Comparison of ENCODE assay signal across 7 cellular contexts in the genomic region with DNA sequence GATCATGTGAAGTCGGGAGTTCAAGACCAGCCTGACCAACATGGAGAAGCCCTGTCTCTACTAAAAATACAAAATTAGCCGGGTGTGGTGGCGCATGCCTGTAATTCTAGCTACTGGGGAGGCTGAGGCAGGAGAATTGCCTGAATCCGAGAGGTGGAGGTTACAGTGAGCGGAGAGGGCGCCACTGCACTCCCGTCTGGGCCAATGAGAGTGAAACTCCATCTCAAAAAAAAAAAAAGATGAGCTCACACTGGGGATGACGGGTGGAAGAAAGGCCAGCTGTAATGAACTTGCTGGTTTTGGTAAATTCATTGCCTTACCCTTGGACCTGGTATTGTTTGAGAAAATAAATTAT.
DNase-seq lines count a peak whose midpoint lies in the region; ATAC-seq and TF ChIP-seq lines count a peak whose summit lies in the region.
"Not testable (repeated sequence)": the region's sequence is repeated elsewhere in the genome, so short reads cannot be mapped to it uniquely, and the experiment has no call there.

No MANE protein-coding gene starts in this region.

- not testable (repeated sequence) for H2AFZ ChIP-seq in GM23248; hepatocyte; neural progenitor cell (replicated peaks)

- not testable (repeated sequence) for H3K9me2 ChIP-seq in GM23248 (ENCODE audit: insufficient read depth); hepatocyte (replicated peaks; ENCODE audit: insufficient read depth)

- H3K9me3 Mint-ChIP-seq in activated T-helper 1 cell treated with anti-CD3 and anti-CD28 coated beads, Interleukin-12 subunit alpha, Interleukin-12 subunit beta, Interleukin-2, Interleukin-4 antibody, amounts not matched to agents 30 ng/mL and 10 ng/mL and 1 ng/mL, durations not matched to agents 14 hours and 24 hours and 36 hours; neural progenitor cell; stimulated activated naive B cell treated with anti-CD40 and anti-IgM and Interleukin-4, amounts not matched to agents 10 μg/mL and 1 μg/mL and 100 μg/mL, for 72 hours: not testable (repeated sequence)

- not testable (repeated sequence) for H3K9ac ChIP-seq in GM23248, neural progenitor cell
- peak overlapping the region; percentile 42 for H3K9ac ChIP-seq in HUES6 (ENCODE audit: low read length)

- not testable (repeated sequence) for H3K4me3 ChIP-seq in GM23248; HUES6 (ENCODE audit: low read depth, low read length); Panc1 (ENCODE audit: low read depth in 2 of 2, low read length in 2 of 2); hepatocyte; neural progenitor cell

- intact Hi-C loops in Panc1 (cut with micrococcal nuclease; ENCODE audit: unreplicated experiment); activated T-helper 1 cell treated with anti-CD3 and anti-CD28 coated beads, Interleukin-12 subunit alpha, Interleukin-12 subunit beta, Interleukin-2, Interleukin-4 antibody, amounts not matched to agents 30 ng/mL and 10 ng/mL and 1 ng/mL, durations not matched to agents 14 hours and 24 hours and 36 hours (cut with micrococcal nuclease): not testable (repeated sequence)

- not testable (repeated sequence) for ATAC-seq in Panc1; stimulated activated naive B cell treated with anti-CD40 and anti-IgM and Interleukin-4, amounts not matched to agents 10 μg/mL and 1 μg/mL and 100 μg/mL, for 72 hours (replicated peaks)

- H3K27me3 ChIP-seq in GM23248 (replicated peaks; ENCODE audit: insufficient read depth); HUES6 (ENCODE audit: control insufficient read depth, insufficient read depth, low read length); Panc1 (ENCODE audit: control insufficient read depth, insufficient read depth, low read length); hepatocyte; neural progenitor cell: not testable (repeated sequence)

- not testable (repeated sequence) for H4K20me1 ChIP-seq in GM23248 (ENCODE audit: insufficient read depth); hepatocyte (ENCODE audit: insufficient read depth, poor library complexity, severe bottlenecking); neural progenitor cell (ENCODE audit: low read depth)

- H3K27ac ChIP-seq in GM23248 (peak overlapping the region; percentile 100; the same call in 1 of the 2 replicates), Panc1 (ENCODE audit: low read length) (peak overlapping the region; percentile 100), hepatocyte (peak overlapping the region; percentile 95)
- not testable (repeated sequence) for H3K27ac ChIP-seq in HUES6 (ENCODE audit: low read depth, low read length); neural progenitor cell

- CTCF ChIA-PET in Panc1 (lab: Charles Lee), result not testable (repeated sequence)

- H3K4me1 ChIP-seq in GM23248 (ENCODE audit: insufficient read depth), result peaks cover 45% of the 10 kb centered on the region
- H3K4me1 ChIP-seq in HUES6 (ENCODE audit: control insufficient read depth, insufficient read depth, low read length), result peaks cover 26% of the 10 kb centered on the region
- peaks cover 65% of the 10 kb centered on the region for H3K4me1 ChIP-seq in Panc1 (ENCODE audit: control insufficient read depth, insufficient read depth, low read length)
- H3K4me1 ChIP-seq in hepatocyte (ENCODE audit: insufficient read depth), result peaks cover 28% of the 10 kb centered on the region
- H3K4me1 ChIP-seq in neural progenitor cell, result peaks cover 36% of the 10 kb centered on the region

- H3K36me3 Mint-ChIP-seq in activated T-helper 1 cell treated with anti-CD3 and anti-CD28 coated beads, Interleukin-12 subunit alpha, Interleukin-12 subunit beta, Interleukin-2, Interleukin-4 antibody, amounts not matched to agents 30 ng/mL and 10 ng/mL and 1 ng/mL, durations not matched to agents 14 hours and 24 hours and 36 hours (ENCODE audit: low read depth); stimulated activated naive B cell treated with anti-CD40 and anti-IgM and Interleukin-4, amounts not matched to agents 10 μg/mL and 1 μg/mL and 100 μg/mL, for 72 hours: not testable (repeated sequence)
- H3K36me3 Mint-ChIP-seq in neural progenitor cell, result peaks cover 20% of the 10 kb centered on the region

- H3K27ac Mint-ChIP-seq in activated T-helper 1 cell treated with anti-CD3 and anti-CD28 coated beads, Interleukin-12 subunit alpha, Interleukin-12 subunit beta, Interleukin-2, Interleukin-4 antibody, amounts not matched to agents 30 ng/mL and 10 ng/mL and 1 ng/mL, durations not matched to agents 14 hours and 24 hours and 36 hours, result peak overlapping the region; percentile 45
- H3K27ac Mint-ChIP-seq in neural progenitor cell, result peak overlapping the region; percentile 95
- H3K27ac Mint-ChIP-seq in stimulated activated naive B cell treated with anti-CD40 and anti-IgM and Interleukin-4, amounts not matched to agents 10 μg/mL and 1 μg/mL and 100 μg/mL, for 72 hours, result peak overlapping the region; percentile 22

- H3K36me3 ChIP-seq in GM23248 (ENCODE audit: low read depth); Panc1 (ENCODE audit: control insufficient read depth, insufficient read depth, low read length); hepatocyte (replicated peaks; ENCODE audit: insufficient read depth, low read depth); neural progenitor cell: not testable (repeated sequence)
- H3K36me3 ChIP-seq in HUES6 (ENCODE audit: control insufficient read depth, insufficient read depth, low read length), result peaks cover 20% of the 10 kb centered on the region

- H3K9me3 ChIP-seq in GM23248 (ENCODE audit: low read depth); HUES6 (ENCODE audit: control insufficient read depth, insufficient read depth, low read depth, low read length); Panc1 (ENCODE audit: control insufficient read depth, insufficient read depth, low read depth, low read length); hepatocyte (ENCODE audit: low read depth); neural progenitor cell (ENCODE audit: low read depth): not testable (repeated sequence)

- DNase-seq in GM23248; Panc1 (ENCODE audit: low read depth, low spot score); activated T-helper 1 cell treated with anti-CD3 and anti-CD28 coated beads, Interleukin-12 subunit alpha, Interleukin-12 subunit beta, Interleukin-2, Interleukin-4 antibody, amounts not matched to agents 30 ng/mL and 10 ng/mL and 1 ng/mL, durations not matched to agents 14 hours and 24 hours and 36 hours (ENCODE audit: low spot score); hepatocyte (ENCODE audit: low spot score); neural progenitor cell (ENCODE audit: low spot score); stimulated activated naive B cell treated with anti-CD40 and anti-IgM and Interleukin-4, amounts not matched to agents 10 μg/mL and 1 μg/mL and 100 μg/mL, for 72 hours: not testable (repeated sequence)

- TF ChIP-seq CTCF in Panc1 (IDR thresholded peaks at IDR 0.05); hepatocyte (IDR thresholded peaks at IDR 0.05; ENCODE audit: poor library complexity); neural progenitor cell (IDR thresholded peaks at IDR 0.05): not testable (repeated sequence)

- H3K4me2 ChIP-seq in GM23248 (ENCODE audit: unreplicated experiment); hepatocyte; neural progenitor cell: not testable (repeated sequence)

- H3K27me3 Mint-ChIP-seq in activated T-helper 1 cell treated with anti-CD3 and anti-CD28 coated beads, Interleukin-12 subunit alpha, Interleukin-12 subunit beta, Interleukin-2, Interleukin-4 antibody, amounts not matched to agents 30 ng/mL and 10 ng/mL and 1 ng/mL, durations not matched to agents 14 hours and 24 hours and 36 hours (ENCODE audit: insufficient read depth); neural progenitor cell (ENCODE audit: insufficient read depth, low read depth); stimulated activated naive B cell treated with anti-CD40 and anti-IgM and Interleukin-4, amounts not matched to agents 10 μg/mL and 1 μg/mL and 100 μg/mL, for 72 hours: not testable (repeated sequence)

- 85 to 97% methylated on average over 7 to 8 of the region's 8 CpGs for WGBS in GM23248 (ENCODE audit: low coverage in 1 of 2, low lambda C conversion rate in 2 of 2, missing lambda C conversion rate in 2 of 2), 2 experiments
- WGBS in hepatocyte (ENCODE audit: low lambda C conversion rate, missing lambda C conversion rate), result 80% methylated on average over 8 of the region's 8 CpGs

- peaks cover 22% of the 10 kb centered on the region for H3K79me2 ChIP-seq in GM23248 (ENCODE audit: insufficient read depth)
- not testable (repeated sequence) for H3K79me2 ChIP-seq in hepatocyte
- peaks cover 52% of the 10 kb centered on the region for H3K79me2 ChIP-seq in neural progenitor cell (ENCODE audit: low read depth)

- POLR2A ChIA-PET in Panc1 (lab: Charles Lee), result interaction anchor here (0.7 kb wide), 1 partner anchor 114 kb away, joined by 3 read pairs; no protein-coding TSS in a partner anchor

- H3K4me1 Mint-ChIP-seq in activated T-helper 1 cell treated with anti-CD3 and anti-CD28 coated beads, Interleukin-12 subunit alpha, Interleukin-12 subunit beta, Interleukin-2, Interleukin-4 antibody, amounts not matched to agents 30 ng/mL and 10 ng/mL and 1 ng/mL, durations not matched to agents 14 hours and 24 hours and 36 hours (ENCODE audit: low read depth), result peaks cover 31% of the 10 kb centered on the region
- H3K4me1 Mint-ChIP-seq in neural progenitor cell, result peaks cover 51% of the 10 kb centered on the region
- not testable (repeated sequence) for H3K4me1 Mint-ChIP-seq in stimulated activated naive B cell treated with anti-CD40 and anti-IgM and Interleukin-4, amounts not matched to agents 10 μg/mL and 1 μg/mL and 100 μg/mL, for 72 hours

- not testable (repeated sequence) for BruUV-seq in Panc1 (replicated peaks; lab: Mats Ljungman, UMichigan)

- H3K4me3 Mint-ChIP-seq in activated T-helper 1 cell treated with anti-CD3 and anti-CD28 coated beads, Interleukin-12 subunit alpha, Interleukin-12 subunit beta, Interleukin-2, Interleukin-4 antibody, amounts not matched to agents 30 ng/mL and 10 ng/mL and 1 ng/mL, durations not matched to agents 14 hours and 24 hours and 36 hours; neural progenitor cell; stimulated activated naive B cell treated with anti-CD40 and anti-IgM and Interleukin-4, amounts not matched to agents 10 μg/mL and 1 μg/mL and 100 μg/mL, for 72 hours: not testable (repeated sequence)

- in situ Hi-C loops in GM23248 (cut with MboI); Panc1 (cut with HindIII; ENCODE audit: low pct_unique_long_range_greater_than_20kb, low sequenced_read_pairs): not testable (repeated sequence)

- H3F3A ChIP-seq in GM23248 (ENCODE audit: insufficient read depth), result peaks cover 45% of the 10 kb centered on the region
- peaks cover 49% of the 10 kb centered on the region for H3F3A ChIP-seq in neural progenitor cell (ENCODE audit: low read depth)

Comparison
In these comparisons a context has a peak if more than half of its experiments do, and no peak if none do; other contexts are left out.
1. H3K27ac Mint-ChIP-seq: peak in every context shown above with its lines; median percentile 95 in neural progenitor cell; 45 in activated T-helper 1 cell treated with anti-CD3 and anti-CD28 coated beads, Interleukin-12 subunit alpha, Interleukin-12 subunit beta, Interleukin-2, Interleukin-4 antibody, amounts not matched to agents 30 ng/mL and 10 ng/mL and 1 ng/mL, durations not matched to agents 14 hours and 24 hours and 36 hours; 22 in stimulated activated naive B cell treated with anti-CD40 and anti-IgM and Interleukin-4, amounts not matched to agents 10 μg/mL and 1 μg/mL and 100 μg/mL, for 72 hours.